Comparison of ENCODE assay signal across 28 cellular contexts in genomic region chr16:1998852-1999801, GRCh38. TPM values are rescaled to one million over a fixed set of nuclear protein-coding genes. Genes with fewer than 3 reads are reported as not detected.
"Had no signal": no experiment of that assay in that cellular context is flagged by ENCODE, and none has a peak within 500 bp of the region (broad histone marks: within the 10 kb centered on the region; RNA-seq: fewer than 3 reads in every experiment).

No MANE protein-coding gene starts in this region.

- H3K4me1 Mint-ChIP-seq: central memory CD8-positive, alpha-beta T cell had no signal

- H3K9me3 ChIP-seq: breast epithelium, esophagus squamous epithelium, gastrocnemius medialis, mucosa of descending colon, testis, vagina had no signal

- H3K4me3 ChIP-seq: breast epithelium, dorsolateral prefrontal cortex, esophagus squamous epithelium, gastrocnemius medialis, mucosa of descending colon, testis, vagina had no signal

- ATAC-seq: activated T-cell treated with anti-CD3 and anti-CD28 coated beads, Interleukin-2, amount 50 U/mL, for 72 hours; gastrocnemius medialis; mucosa of descending colon; sciatic nerve; stimulated activated naive B cell treated with anti-CD40 and anti-IgM and Interleukin-4, amounts not matched to agents 10 μg/mL and 1 μg/mL and 100 μg/mL, for 72 hours had no signal

- FAIRE-seq: colon, small intestine had no signal

- H3K27ac Mint-ChIP-seq: activated B cell treated with CpG ODN at 0.5 μM for 24 hours; activated CD4-positive, alpha-beta memory T cell treated with anti-CD3 and anti-CD28 coated beads for 36 hours; activated naive CD4-positive, alpha-beta T cell treated with anti-CD3 and anti-CD28 coated beads for 36 hours; activated naive CD8-positive, alpha-beta T cell treated with anti-CD3 and anti-CD28 coated beads, Interleukin-2, amount 10 ng/mL, durations not matched to agents 7 days and 5 days; activated T-cell treated with anti-CD3 and anti-CD28 coated beads, Interleukin-2, amount 50 U/mL, for 72 hours; memory B cell; nephron progenitor cell; stimulated activated naive B cell treated with anti-CD40 and anti-IgM and Interleukin-4, amounts not matched to agents 10 μg/mL and 1 μg/mL and 100 μg/mL, for 72 hours had no signal

- DNase-seq: activated B cell treated with CpG ODN at 0.5 μM for 24 hours; activated CD4-positive, alpha-beta memory T cell treated with anti-CD3 and anti-CD28 coated beads for 36 hours; activated CD4-positive, alpha-beta T cell treated with anti-CD3 and anti-CD28 coated beads for 4 hours; activated effector memory CD4-positive, alpha-beta T cell treated with Interleukin-2 at 50 U/mL for 16 hours; activated naive CD4-positive, alpha-beta T cell treated with anti-CD3 and anti-CD28 coated beads for 36 hours; activated naive CD8-positive, alpha-beta T cell treated with anti-CD3 and anti-CD28 coated beads, Interleukin-2, amount 10 ng/mL, durations not matched to agents 7 days and 5 days; activated T-cell treated with anti-CD3 and anti-CD28 coated beads, Interleukin-2, amount 50 U/mL, for 72 hours; amniotic stem cell; esophagus squamous epithelium; gastrocnemius medialis; hypothalamus; mucosa of descending colon; nephron progenitor cell; small intestine; stimulated activated CD4-positive, alpha-beta T cell treated with anti-CD3 and anti-CD28 coated beads, Interleukin-15, amount 100 ng/mL, for 24 hours; stimulated activated CD4-positive, alpha-beta T cell treated with anti-CD3 and anti-CD28 coated beads, Interleukin-2, amount 100 ng/mL, for 48 hours; stimulated activated CD8-positive, alpha-beta memory T cell treated with anti-CD3 and anti-CD28 coated beads, Interleukin-4, amount 100 ng/mL, for 48 hours; stimulated activated naive B cell treated with anti-CD40 and anti-IgM and Interleukin-4, amounts not matched to agents 10 μg/mL and 1 μg/mL and 100 μg/mL, for 72 hours; T-helper 9 cell; testis; trophoblast cell had no signal

- H3K9me3 Mint-ChIP-seq: activated B cell treated with CpG ODN at 0.5 μM for 24 hours; activated CD4-positive, alpha-beta memory T cell treated with anti-CD3 and anti-CD28 coated beads for 36 hours; activated naive CD4-positive, alpha-beta T cell treated with anti-CD3 and anti-CD28 coated beads for 36 hours; activated naive CD8-positive, alpha-beta T cell treated with anti-CD3 and anti-CD28 coated beads, Interleukin-2, amount 10 ng/mL, durations not matched to agents 7 days and 5 days; activated T-cell treated with anti-CD3 and anti-CD28 coated beads, Interleukin-2, amount 50 U/mL, for 72 hours; central memory CD8-positive, alpha-beta T cell; memory B cell; nephron progenitor cell; stimulated activated naive B cell treated with anti-CD40 and anti-IgM and Interleukin-4, amounts not matched to agents 10 μg/mL and 1 μg/mL and 100 μg/mL, for 72 hours had no signal

- H3K27ac ChIP-seq: testis, vagina had no signal

- H3K27me3 ChIP-seq: breast epithelium, dorsolateral prefrontal cortex, esophagus squamous epithelium, gastrocnemius medialis, testis, vagina had no signal

- H3K4me3 Mint-ChIP-seq: activated B cell treated with CpG ODN at 0.5 μM for 24 hours; activated CD4-positive, alpha-beta memory T cell treated with anti-CD3 and anti-CD28 coated beads for 36 hours; activated naive CD4-positive, alpha-beta T cell treated with anti-CD3 and anti-CD28 coated beads for 36 hours; activated naive CD8-positive, alpha-beta T cell treated with anti-CD3 and anti-CD28 coated beads, Interleukin-2, amount 10 ng/mL, durations not matched to agents 7 days and 5 days; activated T-cell treated with anti-CD3 and anti-CD28 coated beads, Interleukin-2, amount 50 U/mL, for 72 hours; central memory CD8-positive, alpha-beta T cell; memory B cell; nephron progenitor cell; stimulated activated naive B cell treated with anti-CD40 and anti-IgM and Interleukin-4, amounts not matched to agents 10 μg/mL and 1 μg/mL and 100 μg/mL, for 72 hours had no signal

- H3K27me3 Mint-ChIP-seq: activated B cell treated with CpG ODN at 0.5 μM for 24 hours; activated CD4-positive, alpha-beta memory T cell treated with anti-CD3 and anti-CD28 coated beads for 36 hours; activated naive CD8-positive, alpha-beta T cell treated with anti-CD3 and anti-CD28 coated beads, Interleukin-2, amount 10 ng/mL, durations not matched to agents 7 days and 5 days; central memory CD8-positive, alpha-beta T cell; memory B cell; stimulated activated naive B cell treated with anti-CD40 and anti-IgM and Interleukin-4, amounts not matched to agents 10 μg/mL and 1 μg/mL and 100 μg/mL, for 72 hours had no signal

RNA-seq across cellular contexts. Expression of gene NOXO1, which starts 17.9 kb away (rescaled TPM):
- total RNA-seq: activated CD4-positive, alpha-beta memory T cell treated with anti-CD3 and anti-CD28 coated beads for 36 hours; activated naive CD4-positive, alpha-beta T cell treated with anti-CD3 and anti-CD28 coated beads for 36 hours; sciatic nerve had no signal

RNA-seq across cellular contexts. Expression of gene NPW, which starts 20.5 kb away (rescaled TPM):
- total RNA-seq: breast epithelium, gastrocnemius medialis, vagina had no signal
